Comparison of ENCODE assay signal across 14 cellular contexts in genomic region chr4:182923376-182923775, GRCh38.
"Had no signal": no experiment of that assay in that cellular context is flagged by ENCODE, and none has a peak within 500 bp of the region (broad histone marks: within the 10 kb centered on the region; RNA-seq: fewer than 3 reads in every experiment).

No MANE protein-coding gene starts in this region.

- H3K27ac ChIP-seq: hepatocyte, neutrophil had no signal

- H3K27me3 ChIP-seq: hepatocyte had no signal

- H2AFZ ChIP-seq: hepatocyte had no signal

- ATAC-seq: right cardiac atrium had no signal

- DNase-seq: activated CD4-positive, alpha-beta T cell treated with anti-CD3 and anti-CD28 coated beads, Interleukin-2, amount 10 ng/mL, durations not matched to agents 7 days and 5 days; activated CD8-positive, alpha-beta memory T cell treated with anti-CD3 and anti-CD28 coated beads for 24 hours; activated naive CD8-positive, alpha-beta T cell treated with anti-CD3 and anti-CD28 coated beads, Interleukin-2, amount 10 ng/mL, durations not matched to agents 7 days and 5 days; endodermal cell; islet precursor cell; naive B cell; right cardiac atrium; stimulated activated CD4-positive, alpha-beta T cell treated with anti-CD3 and anti-CD28 coated beads, Interleukin-4, amount 100 ng/mL, for 4 hours; stimulated activated CD8-positive, alpha-beta memory T cell treated with anti-CD3 and anti-CD28 coated beads, Interleukin-4, amount 100 ng/mL, for 48 hours; stimulated activated naive CD4-positive, alpha-beta T cell treated with Interleukin-2 at 50 U/mL for 16 hours; trophoblast cell had no signal

- H3K9me3 ChIP-seq: neutrophil had no signal

- H3K79me2 ChIP-seq: hepatocyte had no signal

- H3K4me2 ChIP-seq: smooth muscle cell had no signal

- H3K36me3 ChIP-seq: neutrophil had no signal

- H3K4me3 ChIP-seq: hepatocyte, smooth muscle cell had no signal
